Comparison of ENCODE assay signal across 11 cellular contexts in the genomic region with DNA sequence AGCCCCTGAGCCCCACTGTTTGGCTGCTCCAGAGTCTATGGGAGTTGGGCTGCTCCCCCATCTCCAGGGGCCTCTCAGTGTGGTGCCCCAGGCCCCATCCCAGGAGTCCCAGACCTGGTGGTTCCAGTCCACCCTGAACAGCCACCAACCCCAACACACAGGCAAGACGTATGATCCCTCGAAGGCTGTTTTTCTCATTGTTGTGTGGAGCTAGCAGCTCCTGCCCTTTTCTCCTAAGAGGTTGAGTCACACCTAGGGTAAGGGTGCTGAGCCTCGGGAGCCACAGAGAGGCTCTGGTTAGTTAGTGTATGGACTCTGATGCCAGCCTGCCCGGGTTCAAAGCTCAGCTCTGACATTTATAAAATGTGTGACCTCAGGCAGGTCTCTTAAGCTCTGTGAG. TPM values are rescaled to one million over a fixed set of nuclear protein-coding genes. Genes with fewer than 3 reads are reported as not detected.
DNase-seq lines count a peak whose midpoint lies in the region; ATAC-seq and TF ChIP-seq lines count a peak whose summit lies in the region.
"Had no signal": no experiment of that assay in that cellular context is flagged by ENCODE, and none has a peak within 500 bp of the region (broad histone marks: within the 10 kb centered on the region; RNA-seq: fewer than 3 reads in every experiment).

No MANE protein-coding gene starts in this region.

- ATAC-seq in lower lobe of right lung (no peak), HG02763 (IDR thresholded peaks at IDR 0.05; ENCODE audit: unreplicated experiment) (no peak), GM18520 (IDR thresholded peaks at IDR 0.05; ENCODE audit: unreplicated experiment) (no peak)
- ATAC-seq: activated T-helper 17 cell treated with anti-CD3 and anti-CD28 coated beads, Interleukin-2, amount 50 U/mL, for 72 hours had no signal

- no peak for DNase-seq in breast epithelium (ENCODE audit: low spot score in 2 of 2)
- DNase-seq in lower lobe of right lung: no peak
- no peak for DNase-seq in suprapubic skin (ENCODE audit: low spot score in 2 of 2)
- no peak for DNase-seq in OCI-M2 (lab: John Stamatoyannopoulos, UW; ENCODE audit: unreplicated experiment)
- DNase-seq in DMS 273 (lab: John Stamatoyannopoulos, UW; ENCODE audit: unreplicated experiment): no peak
- DNase-seq: activated CD4-positive, alpha-beta T cell treated with anti-CD3 and anti-CD28 coated beads, Interleukin-2, amount 50 U/mL, for 4 hours had no signal

- no peaks in the 10 kb centered on the region for H3K27me3 ChIP-seq in breast epithelium
- H3K27me3 ChIP-seq in lower lobe of right lung (ENCODE audit: low read depth): peaks cover 16% of the 10 kb centered on the region
- H3K27me3 ChIP-seq in suprapubic skin: no peaks in the 10 kb centered on the region

- H3K27ac ChIP-seq in HEK293 (ENCODE audit: extremely low read depth, low read depth, low read length) (no peak overlapping the region), breast epithelium (peak overlapping the region; percentile 90 to 95), lower lobe of right lung (peak overlapping the region; percentile 49), suprapubic skin (peak overlapping the region; percentile 91)

- TF ChIP-seq POLR2A in breast epithelium (IDR thresholded peaks at IDR 0.05): no peak
- TF ChIP-seq POLR2A in suprapubic skin (IDR thresholded peaks at IDR 0.05): no peak

- WGBS in suprapubic skin: 30% methylated on average over 2 of the region's 4 CpGs

- no peaks in the 10 kb centered on the region for H3K9me3 ChIP-seq in HEK293 (ENCODE audit: control insufficient read depth, insufficient read depth, low read depth, low read length)
- H3K9me3 ChIP-seq in breast epithelium: no peaks in the 10 kb centered on the region
- no peaks in the 10 kb centered on the region for H3K9me3 ChIP-seq in lower lobe of right lung
- H3K9me3 ChIP-seq in suprapubic skin: no peaks in the 10 kb centered on the region

- H3K4me3 ChIP-seq in HEK293 (ENCODE audit: low read depth, low read length): no peak overlapping the region
- H3K4me3 ChIP-seq in breast epithelium: no peak overlapping the region
- no peak overlapping the region for H3K4me3 ChIP-seq in lower lobe of right lung
- H3K4me3 ChIP-seq in suprapubic skin: no peak overlapping the region

- CTCF ChIA-PET in HEK293 (lab: Yijun Ruan, JAX): interaction anchor here (0.6 to 2.3 kb wide), 6 partner anchors 12 to 454 kb away, joined by 3 to 7 read pairs (median 3); no protein-coding TSS in a partner anchor

- H3K36me3 ChIP-seq in HEK293 (ENCODE audit: control insufficient read depth in 2 of 2, insufficient read depth in 1 of 2, low read length in 2 of 2) (peaks cover 3 to 85% of the 10 kb centered on the region in 2 experiments; a peak in 2 of 3 replicates), breast epithelium (no peaks in the 10 kb centered on the region), lower lobe of right lung (peaks cover 17% of the 10 kb centered on the region), suprapubic skin (peaks cover 18% of the 10 kb centered on the region)

- intact Hi-C loops in breast epithelium (cut with DNase I; ENCODE audit: low total_unique reads): loop anchor here (5.0 kb wide), 1 partner anchor 97 kb away; no protein-coding TSS in a partner anchor
- intact Hi-C loops in lower lobe of right lung (cut with DNase I): no loop called here

- POLR2A ChIA-PET in HEK293 (lab: Yijun Ruan, JAX): no interaction called here

- no peak for TF ChIP-seq EP300 in suprapubic skin (IDR thresholded peaks at IDR 0.05)

- no peak for TF ChIP-seq CTCF in HEK293 (tag by site-specific recombination; IDR thresholded peaks at IDR 0.05)
- TF ChIP-seq CTCF in breast epithelium (IDR thresholded peaks at IDR 0.05): no peak
- no peak for TF ChIP-seq CTCF in lower lobe of right lung (IDR thresholded peaks at IDR 0.05)
- TF ChIP-seq CTCF in suprapubic skin (IDR thresholded peaks at IDR 0.05): no peak

- H3K4me1 ChIP-seq in HEK293 (ENCODE audit: control insufficient read depth, insufficient read depth, low read length) (no peaks in the 10 kb centered on the region), breast epithelium (peaks cover 29 to 47% of the 10 kb centered on the region in 2 donors), lower lobe of right lung (peaks cover 60% of the 10 kb centered on the region), suprapubic skin (peaks cover 65% of the 10 kb centered on the region)

TF ChIP-seq in HEK293, 187 proteins besides CTCF, POLR2A, EP300 and RAD21:
- TF ChIP-seq ZNF274 (IDR thresholded peaks at IDR 0.05; ENCODE audit: low read length) (no peak), ZNF274 (tag by site-specific recombination; IDR thresholded peaks at IDR 0.05; ENCODE audit: borderline replicate concordance) (no peak), GLIS1 (tag by site-specific recombination; IDR thresholded peaks at IDR 0.05) (peak; percentile 0; the same call in 1 of the 2 replicates), BCL11A (tag by site-specific recombination; IDR thresholded peaks at IDR 0.05; ENCODE audit: low read depth) (no peak)
- TF ChIP-seq, protein P1, sequence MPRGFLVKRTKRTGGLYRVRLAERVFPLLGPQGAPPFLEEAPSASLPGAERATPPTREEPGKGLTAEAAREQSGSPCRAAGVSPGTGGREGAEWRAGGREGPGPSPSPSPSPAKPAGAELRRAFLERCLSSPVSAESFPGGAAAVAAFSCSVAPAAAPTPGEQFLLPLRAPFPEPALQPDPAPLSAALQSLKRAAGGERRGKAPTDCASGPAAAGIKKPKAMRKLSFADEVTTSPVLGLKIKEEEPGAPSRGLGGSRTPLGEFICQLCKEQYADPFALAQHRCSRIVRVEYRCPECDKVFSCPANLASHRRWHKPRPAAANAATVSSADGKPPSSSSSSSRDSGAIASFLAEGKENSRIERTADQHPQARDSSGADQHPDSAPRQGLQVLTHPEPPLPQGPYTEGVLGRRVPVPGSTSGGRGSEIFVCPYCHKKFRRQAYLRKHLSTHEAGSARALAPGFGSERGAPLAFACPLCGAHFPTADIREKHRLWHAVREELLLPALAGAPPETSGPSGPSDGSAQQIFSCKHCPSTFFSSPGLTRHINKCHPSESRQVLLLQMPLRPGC (tag by site-specific recombination; IDR thresholded peaks at IDR 0.05): no peak
- TF ChIP-seq, protein P2, sequence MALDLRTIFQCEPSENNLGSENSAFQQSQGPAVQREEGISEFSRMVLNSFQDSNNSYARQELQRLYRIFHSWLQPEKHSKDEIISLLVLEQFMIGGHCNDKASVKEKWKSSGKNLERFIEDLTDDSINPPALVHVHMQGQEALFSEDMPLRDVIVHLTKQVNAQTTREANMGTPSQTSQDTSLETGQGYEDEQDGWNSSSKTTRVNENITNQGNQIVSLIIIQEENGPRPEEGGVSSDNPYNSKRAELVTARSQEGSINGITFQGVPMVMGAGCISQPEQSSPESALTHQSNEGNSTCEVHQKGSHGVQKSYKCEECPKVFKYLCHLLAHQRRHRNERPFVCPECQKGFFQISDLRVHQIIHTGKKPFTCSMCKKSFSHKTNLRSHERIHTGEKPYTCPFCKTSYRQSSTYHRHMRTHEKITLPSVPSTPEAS (tag by site-specific recombination; IDR thresholded peaks at IDR 0.05): no peak

RNA-seq across cellular contexts. Expression of a gene that starts 47.1 kb away (rescaled TPM):
- total RNA-seq in breast epithelium (100 to 1,000 TPM; 115 to 293 (median 267) TPM), lower lobe of right lung (307 TPM), suprapubic skin (100 to 1,000 TPM; 111 to 174 (median 139) TPM)
- total RNA-seq: T-helper 2 cell treated with Interferon-gamma antibody and Interleukin-4, amounts not matched to agents 100 ng/mL and 5 ng/mL, for 36 hours had no signal
